Comparison of ENCODE assay signal across 8 cellular contexts in the genomic region with DNA sequence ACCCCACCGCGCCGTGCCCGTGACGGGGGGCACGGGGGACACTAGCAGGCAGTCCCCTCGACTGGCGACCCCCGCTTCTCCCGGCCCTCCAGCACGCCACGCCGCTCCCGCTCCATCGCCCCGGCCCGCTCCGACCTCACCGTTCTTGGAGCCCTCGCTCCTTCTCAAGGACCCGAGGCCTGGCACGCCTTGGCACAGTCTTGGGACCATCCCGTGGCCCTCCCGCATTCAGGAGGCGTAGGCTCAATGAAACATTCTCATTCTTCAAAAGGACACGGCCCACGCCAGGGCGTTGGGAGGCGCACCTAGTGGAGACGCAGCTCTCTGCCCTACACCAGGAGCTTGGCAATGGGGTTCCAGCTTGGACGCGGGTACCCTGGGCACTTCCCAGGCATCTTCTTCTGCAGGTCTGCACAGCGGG. TPM values are rescaled to one million over a fixed set of nuclear protein-coding genes. Genes with fewer than 3 reads are reported as not detected.
DNase-seq lines count a peak whose midpoint lies in the region; ATAC-seq and TF ChIP-seq lines count a peak whose summit lies in the region.

No MANE protein-coding gene starts in this region.

- H3K23ac ChIP-seq in neuronal stem cell (ENCODE audit: low read depth, low read length, poor library complexity) = peak overlapping the region; percentile 80

- peak overlapping the region; percentile 92 for H2AK5ac ChIP-seq in neuronal stem cell (ENCODE audit: low read depth, low read length)

- peaks cover 19% of the 10 kb centered on the region for H3K27me3 ChIP-seq in CD4-positive, alpha-beta T cell (ENCODE audit: control insufficient read depth, insufficient read depth, low read length)
- H3K27me3 ChIP-seq in HUES64 (ENCODE audit: insufficient read depth, low read length) (peaks cover 17% of the 10 kb centered on the region), neuronal stem cell (ENCODE audit: control insufficient read depth in 3 of 3, insufficient read depth in 3 of 3, low read depth in 1 of 3, low read length in 3 of 3) (peaks cover 0 to 6% (median 0%) of the 10 kb centered on the region in 3 experiments), uterus (peaks cover 0 to 6% of the 10 kb centered on the region in 2 donors)

- H2BK12ac ChIP-seq in neuronal stem cell (ENCODE audit: low read length) = peak overlapping the region; percentile 90

- H2AFZ ChIP-seq in neuronal stem cell (ENCODE audit: low read length) = peak overlapping the region; percentile 66

- CTCF ChIA-PET in CD4-positive, alpha-beta T cell (lab: Charles Lee) = no interaction called here

- peak overlapping the region; percentile 98 for H3K18ac ChIP-seq in neuronal stem cell (ENCODE audit: low read length)

- peaks cover 17% of the 10 kb centered on the region; the same call in 1 of the 2 replicates for H3K36me3 ChIP-seq in HUES64 (ENCODE audit: insufficient read depth, low read length)
- peaks cover 15 to 44% of the 10 kb centered on the region in 2 donors for H3K36me3 ChIP-seq in neuronal stem cell (replicated peaks in 1 of 2; ENCODE audit: control insufficient read depth in 2 of 2, insufficient read depth in 2 of 2, low read length in 2 of 2)
- H3K36me3 ChIP-seq in uterus = no peaks in the 10 kb centered on the region

- H3K14ac ChIP-seq in neuronal stem cell (ENCODE audit: low read length) = peak overlapping the region; percentile 94

- no peak for TF ChIP-seq CTCF in CD4-positive, alpha-beta T cell (IDR thresholded peaks at IDR 0.05)
- TF ChIP-seq CTCF in chondrocyte (IDR thresholded peaks at IDR 0.05) (peak; percentile 19), uterus (IDR thresholded peaks at IDR 0.05) (no peak)

- intact Hi-C loops in CD4-positive, alpha-beta T cell (cut with DNase I, micrococcal nuclease) = no loop called here
- intact Hi-C loops in uterus (cut with DNase I; ENCODE audit: low total_unique reads) = no loop called here

- H3K27ac ChIP-seq in CD4-positive, alpha-beta T cell (ENCODE audit: low read depth, low read length) = no peak overlapping the region
- H3K27ac ChIP-seq in HUES64 (ENCODE audit: low read depth, low read length) (no peak overlapping the region), neuronal stem cell (replicated peaks; ENCODE audit: low read length) (no peak overlapping the region), uterus (no peak overlapping the region)

- WGBS in HUES64 = 26% methylated on average over 33 of the region's 33 CpGs
- WGBS in neuronal stem cell (ENCODE audit: extremely low coverage in 2 of 2, insufficient read length in 2 of 2, insufficient replicate concordance in 1 of 2), 2 donors = no CpG with 5 or more reads among the region's 33 CpGs

- H3K4me3 Mint-ChIP-seq in CD4-positive, alpha-beta T cell = peak overlapping the region; percentile 79
- peak overlapping the region; percentile 79 for H3K4me3 Mint-ChIP-seq in chondrocyte (ENCODE audit: unreplicated experiment)

- H3K9me3 Mint-ChIP-seq in CD4-positive, alpha-beta T cell = no peaks in the 10 kb centered on the region
- H3K9me3 Mint-ChIP-seq in chondrocyte (ENCODE audit: low read depth) = no peaks in the 10 kb centered on the region

- no peak overlapping the region for H4K91ac ChIP-seq in neuronal stem cell (ENCODE audit: low read depth, low read length, poor library complexity)

- peak overlapping the region; percentile 82 for H2BK5ac ChIP-seq in neuronal stem cell (ENCODE audit: low read length)

- H3K9me3 ChIP-seq in CD4-positive, alpha-beta T cell (ENCODE audit: control insufficient read depth, low read length) = no peaks in the 10 kb centered on the region
- H3K9me3 ChIP-seq in HUES64 (ENCODE audit: insufficient read depth, low read depth, low read length) = no peaks in the 10 kb centered on the region
- peaks cover 0 to 7% of the 10 kb centered on the region in 2 donors for H3K9me3 ChIP-seq in neuronal stem cell (replicated peaks in 1 of 2; ENCODE audit: control insufficient read depth in 2 of 2, insufficient read depth in 1 of 2, low read depth in 1 of 2, low read length in 2 of 2)
- no peaks in the 10 kb centered on the region for H3K9me3 ChIP-seq in uterus

- H3K4me1 ChIP-seq in HUES64 (ENCODE audit: insufficient read depth, low read length) (peaks cover 6% of the 10 kb centered on the region), neuronal stem cell (ENCODE audit: control insufficient read depth in 2 of 2, insufficient read depth in 1 of 2, low read depth in 1 of 2, low read length in 2 of 2) (peaks cover 12 to 25% of the 10 kb centered on the region in 2 donors), uterus (peaks cover 0 to 23% of the 10 kb centered on the region in 2 donors)

- TF ChIP-seq POLR2A in uterus (IDR thresholded peaks at IDR 0.05) = no peak

- H3K4ac ChIP-seq in neuronal stem cell (ENCODE audit: low read length) = peak overlapping the region; percentile 37

- no peak for DNase-seq in CD4-positive, alpha-beta T cell
- DNase-seq in chondrocyte (ENCODE audit: low spot score) (no peak), neuronal stem cell (ENCODE audit: low spot score) (no peak), uterus (no peak), activated gamma-delta T cell treated with Interleukin-2 at 50 U/mL for 16 hours (no peak)

- H3K9ac ChIP-seq in HUES64 (ENCODE audit: low read depth, low read length) (no peak overlapping the region), neuronal stem cell (ENCODE audit: low read depth, low read length, poor library complexity) (peak overlapping the region; percentile 88)

- peaks cover 21% of the 10 kb centered on the region for H3K36me3 Mint-ChIP-seq in CD4-positive, alpha-beta T cell (ENCODE audit: low read depth)
- peaks cover 2% of the 10 kb centered on the region for H3K36me3 Mint-ChIP-seq in chondrocyte (ENCODE audit: low read depth)

- peaks cover 25% of the 10 kb centered on the region for H3K27me3 Mint-ChIP-seq in CD4-positive, alpha-beta T cell
- H3K27me3 Mint-ChIP-seq in chondrocyte (ENCODE audit: low read depth) = no peaks in the 10 kb centered on the region

- H2BK120ac ChIP-seq in neuronal stem cell (ENCODE audit: low read depth, low read length) = peak overlapping the region; percentile 87

- H3K4me2 ChIP-seq in neuronal stem cell (ENCODE audit: insufficient read depth, low read length, poor library complexity, severe bottlenecking) = peak overlapping the region; percentile 49

- H3K27ac Mint-ChIP-seq in CD4-positive, alpha-beta T cell = no peak overlapping the region
- no peak overlapping the region for H3K27ac Mint-ChIP-seq in chondrocyte (ENCODE audit: unreplicated experiment)

- H3K4me1 Mint-ChIP-seq in CD4-positive, alpha-beta T cell (ENCODE audit: low read depth) = peaks cover 13% of the 10 kb centered on the region
- peaks cover 3% of the 10 kb centered on the region for H3K4me1 Mint-ChIP-seq in chondrocyte (ENCODE audit: low read depth)

- H3K4me3 ChIP-seq in HUES64 (ENCODE audit: low read length) = peak overlapping the region; percentile 69
- H3K4me3 ChIP-seq in neuronal stem cell (ENCODE audit: low read length in 2 of 2) = peak overlapping the region in 1 of 2 donors; percentile 71
- no peak overlapping the region for H3K4me3 ChIP-seq in uterus

- no peak for ATAC-seq in CD4-positive, alpha-beta T cell (ENCODE audit: poor library complexity)
- no peak for ATAC-seq in HG03460 (IDR thresholded peaks at IDR 0.05; ENCODE audit: unreplicated experiment)
- ATAC-seq in HG03280 (IDR thresholded peaks at IDR 0.05; ENCODE audit: unreplicated experiment) = no peak

- peak overlapping the region; percentile 58 for H2BK15ac ChIP-seq in neuronal stem cell (ENCODE audit: low read length)

- POLR2A ChIA-PET in CD4-positive, alpha-beta T cell (lab: Charles Lee) = no interaction called here

- peak overlapping the region; percentile 82 for H4K8ac ChIP-seq in neuronal stem cell (ENCODE audit: low read depth, low read length)

- H3K79me1 ChIP-seq in neuronal stem cell (ENCODE audit: low read depth, low read length) = no peaks in the 10 kb centered on the region

RNA-seq across cellular contexts. Expression of a gene that starts 0.5 kb away (rescaled TPM):
- not detected for total RNA-seq in CD4-positive, alpha-beta T cell
- 9.6 TPM for polyA plus RNA-seq in HUES64 (2013, experiment 1 of 2)
- polyA plus RNA-seq in HUES64 (2013, experiment 2 of 2) = 12.6 TPM
- 4.3 to 10.2 TPM (median 8.4 TPM) in 3 replicates for total RNA-seq in chondrocyte
- polyA plus RNA-seq in neuronal stem cell (2013, experiment 1 of 2) = 17.4 TPM
- polyA plus RNA-seq in neuronal stem cell (2013, experiment 2 of 2) = 17.0 TPM
- 1 to 10 TPM in 1 of 4 donors, under 1 TPM in 1, not detected in 2; 0.30 to 4.9 TPM for total RNA-seq in uterus

RNA-seq across cellular contexts. Expression of a gene that starts 22.8 kb away (rescaled TPM):
- total RNA-seq in CD4-positive, alpha-beta T cell = 100 to 1,000 TPM; 135 to 143 TPM
- polyA plus RNA-seq in HUES64 (2013, experiment 1 of 2) = 127 TPM
- 123 TPM for polyA plus RNA-seq in HUES64 (2013, experiment 2 of 2)
- total RNA-seq in chondrocyte = 175 to 205 TPM (median 189 TPM) in 3 replicates
- polyA plus RNA-seq in neuronal stem cell (2013, experiment 1 of 2) = 152 TPM
- polyA plus RNA-seq in neuronal stem cell (2013, experiment 2 of 2) = 153 TPM
- total RNA-seq in uterus = 100 to 1,000 TPM in 2 of 4 donors, 10 to 100 TPM in 2; 93.7 to 190 (median 134) TPM

RNA-seq across cellular contexts. Expression of a gene that starts 23.1 kb away (rescaled TPM):
- 10 to 100 TPM; 47.9 to 49.7 TPM for total RNA-seq in CD4-positive, alpha-beta T cell
- 30.0 TPM for polyA plus RNA-seq in HUES64 (2013, experiment 1 of 2)
- 27.1 TPM for polyA plus RNA-seq in HUES64 (2013, experiment 2 of 2)
- total RNA-seq in chondrocyte (47.0 to 57.4 TPM (median 50.6 TPM) in 3 replicates), uterus (10 to 100 TPM; 27.7 to 40.9 (median 31.4) TPM)
- 11.8 TPM for polyA plus RNA-seq in neuronal stem cell (2013, experiment 1 of 2)
- 10.4 TPM for polyA plus RNA-seq in neuronal stem cell (2013, experiment 2 of 2)

RNA-seq across cellular contexts. Expression of a gene that starts 44.6 kb away (rescaled TPM):
- total RNA-seq in CD4-positive, alpha-beta T cell = 1 to 10 TPM; 1.1 TPM
- 36.6 TPM for polyA plus RNA-seq in HUES64 (2013, experiment 1 of 2)
- 41.9 TPM for polyA plus RNA-seq in HUES64 (2013, experiment 2 of 2)
- 34.5 to 54.7 TPM (median 50.6 TPM) in 3 replicates for total RNA-seq in chondrocyte
- polyA plus RNA-seq in neuronal stem cell (2013, experiment 1 of 2) = 58.3 TPM
- 56.2 TPM for polyA plus RNA-seq in neuronal stem cell (2013, experiment 2 of 2)
- total RNA-seq in uterus = 10 to 100 TPM in 3 of 4 donors, 1 to 10 TPM in 1; 4.4 to 24.8 (median 23.3) TPM
